ENCODE assay signal across 1 cellular context in the genomic region with DNA sequence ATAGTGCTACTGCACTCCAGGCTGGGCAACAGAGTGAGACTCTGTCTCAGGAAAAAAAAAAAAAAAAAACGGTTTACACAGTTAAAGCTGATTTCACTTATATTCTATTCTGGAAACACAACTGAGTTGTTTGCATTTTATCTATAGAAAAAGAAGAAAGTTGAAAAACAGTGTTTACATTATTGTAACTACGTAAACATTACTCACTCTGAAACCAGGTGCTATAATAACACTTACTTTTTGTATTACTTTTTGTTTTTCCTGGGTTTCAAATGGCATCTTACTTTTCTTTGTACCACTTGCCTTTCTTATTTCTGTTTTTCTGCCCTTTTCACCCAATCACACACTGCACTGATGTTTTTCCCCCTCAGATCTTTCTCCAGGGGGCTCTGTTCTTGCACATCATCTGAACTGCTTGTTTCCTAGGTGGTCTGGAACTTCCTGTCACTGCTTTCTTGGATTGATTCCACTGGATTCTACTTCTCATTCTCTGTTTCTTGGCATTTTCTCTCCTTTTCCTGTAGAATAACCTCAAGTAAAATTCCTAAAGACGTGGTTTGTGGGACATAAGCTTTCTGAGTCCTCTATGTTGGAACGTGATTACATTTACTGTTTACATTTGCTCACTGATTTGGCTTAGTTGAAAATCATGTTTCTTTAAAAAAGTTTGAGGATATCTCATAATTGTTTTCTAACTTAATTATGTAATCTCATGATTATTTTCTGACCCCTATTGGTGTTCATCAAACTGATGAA.
TF ChIP-seq lines count a peak whose summit lies in the region.

No MANE protein-coding gene starts in this region.

TF ChIP-seq in HEK293, 187 proteins besides CTCF, POLR2A, EP300 and RAD21 (continued from another document):
- TF ChIP-seq, protein P1, sequence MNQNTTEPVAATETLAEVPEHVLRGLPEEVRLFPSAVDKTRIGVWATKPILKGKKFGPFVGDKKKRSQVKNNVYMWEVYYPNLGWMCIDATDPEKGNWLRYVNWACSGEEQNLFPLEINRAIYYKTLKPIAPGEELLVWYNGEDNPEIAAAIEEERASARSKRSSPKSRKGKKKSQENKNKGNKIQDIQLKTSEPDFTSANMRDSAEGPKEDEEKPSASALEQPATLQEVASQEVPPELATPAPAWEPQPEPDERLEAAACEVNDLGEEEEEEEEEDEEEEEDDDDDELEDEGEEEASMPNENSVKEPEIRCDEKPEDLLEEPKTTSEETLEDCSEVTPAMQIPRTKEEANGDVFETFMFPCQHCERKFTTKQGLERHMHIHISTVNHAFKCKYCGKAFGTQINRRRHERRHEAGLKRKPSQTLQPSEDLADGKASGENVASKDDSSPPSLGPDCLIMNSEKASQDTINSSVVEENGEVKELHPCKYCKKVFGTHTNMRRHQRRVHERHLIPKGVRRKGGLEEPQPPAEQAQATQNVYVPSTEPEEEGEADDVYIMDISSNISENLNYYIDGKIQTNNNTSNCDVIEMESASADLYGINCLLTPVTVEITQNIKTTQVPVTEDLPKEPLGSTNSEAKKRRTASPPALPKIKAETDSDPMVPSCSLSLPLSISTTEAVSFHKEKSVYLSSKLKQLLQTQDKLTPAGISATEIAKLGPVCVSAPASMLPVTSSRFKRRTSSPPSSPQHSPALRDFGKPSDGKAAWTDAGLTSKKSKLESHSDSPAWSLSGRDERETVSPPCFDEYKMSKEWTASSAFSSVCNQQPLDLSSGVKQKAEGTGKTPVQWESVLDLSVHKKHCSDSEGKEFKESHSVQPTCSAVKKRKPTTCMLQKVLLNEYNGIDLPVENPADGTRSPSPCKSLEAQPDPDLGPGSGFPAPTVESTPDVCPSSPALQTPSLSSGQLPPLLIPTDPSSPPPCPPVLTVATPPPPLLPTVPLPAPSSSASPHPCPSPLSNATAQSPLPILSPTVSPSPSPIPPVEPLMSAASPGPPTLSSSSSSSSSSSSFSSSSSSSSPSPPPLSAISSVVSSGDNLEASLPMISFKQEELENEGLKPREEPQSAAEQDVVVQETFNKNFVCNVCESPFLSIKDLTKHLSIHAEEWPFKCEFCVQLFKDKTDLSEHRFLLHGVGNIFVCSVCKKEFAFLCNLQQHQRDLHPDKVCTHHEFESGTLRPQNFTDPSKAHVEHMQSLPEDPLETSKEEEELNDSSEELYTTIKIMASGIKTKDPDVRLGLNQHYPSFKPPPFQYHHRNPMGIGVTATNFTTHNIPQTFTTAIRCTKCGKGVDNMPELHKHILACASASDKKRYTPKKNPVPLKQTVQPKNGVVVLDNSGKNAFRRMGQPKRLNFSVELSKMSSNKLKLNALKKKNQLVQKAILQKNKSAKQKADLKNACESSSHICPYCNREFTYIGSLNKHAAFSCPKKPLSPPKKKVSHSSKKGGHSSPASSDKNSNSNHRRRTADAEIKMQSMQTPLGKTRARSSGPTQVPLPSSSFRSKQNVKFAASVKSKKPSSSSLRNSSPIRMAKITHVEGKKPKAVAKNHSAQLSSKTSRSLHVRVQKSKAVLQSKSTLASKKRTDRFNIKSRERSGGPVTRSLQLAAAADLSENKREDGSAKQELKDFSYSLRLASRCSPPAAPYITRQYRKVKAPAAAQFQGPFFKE (tag by site-specific recombination; IDR thresholded peaks at IDR 0.05; ENCODE audit: borderline replicate concordance), result no peak
